In the genomic region with DNA sequence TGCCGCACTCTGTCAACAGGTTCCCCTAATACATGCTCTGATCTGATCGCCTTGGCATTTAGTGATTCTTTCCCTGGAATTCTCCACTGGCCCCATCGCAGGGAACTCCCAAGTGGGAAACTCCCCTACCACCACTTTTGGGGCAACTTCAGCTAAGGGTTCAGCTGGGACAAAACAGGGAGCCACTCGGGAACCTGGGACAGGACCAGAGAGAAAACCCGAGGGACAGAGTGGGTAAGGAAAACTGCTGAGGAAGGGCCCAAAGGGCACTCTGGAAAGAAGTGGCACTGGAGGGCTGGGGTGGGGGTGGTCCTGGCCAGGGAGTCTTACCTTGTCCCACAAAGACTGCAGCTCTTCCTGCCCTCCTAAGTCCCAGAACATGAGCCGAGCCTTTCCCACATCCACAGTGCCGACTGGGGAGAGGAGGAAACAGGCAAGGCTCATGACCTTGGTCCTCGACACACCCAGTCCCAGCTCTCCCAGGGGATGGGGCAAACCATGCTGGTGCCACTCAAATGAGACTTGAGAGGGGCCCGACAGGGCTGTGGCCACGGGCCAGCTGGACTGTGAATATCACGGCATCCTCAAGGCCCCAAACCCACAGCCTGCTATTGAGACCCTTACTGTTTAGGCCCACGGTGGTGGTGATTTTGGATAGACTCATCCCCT, we compare ENCODE assay signal across 9 cellular contexts. TPM values are rescaled to one million over a fixed set of nuclear protein-coding genes. Genes with fewer than 3 reads are reported as not detected.
DNase-seq lines count a peak whose midpoint lies in the region; ATAC-seq and TF ChIP-seq lines count a peak whose summit lies in the region.
"Had no signal": no experiment of that assay in that cellular context is flagged by ENCODE, and none has a peak within 500 bp of the region (broad histone marks: within the 10 kb centered on the region; RNA-seq: fewer than 3 reads in every experiment).

No MANE protein-coding gene starts in this region.

- DNase-seq in CD4-positive, CD25-positive, alpha-beta regulatory T cell = no peak
- DNase-seq in Karpas-422 (no peak), dorsolateral prefrontal cortex (peak in 1 of 10 donors; percentile 20), neural progenitor cell (ENCODE audit: low spot score) (no peak), DMS 273 treated with DMSO at 0.1 percent for 48 hours (lab: John Stamatoyannopoulos, UW) (no peak), NOMO-1 treated with dmso at 0.1 percent for 144 hours (lab: John Stamatoyannopoulos, UW; ENCODE audit: unreplicated experiment) (no peak), GOT3 (lab: John Stamatoyannopoulos, UW) (no peak)
- DNase-seq: NCI-H2081 treated with DMSO at 0.1 percent for 48 hours had no signal

- H3K36me3 ChIP-seq in CD4-positive, CD25-positive, alpha-beta regulatory T cell (ENCODE audit: control insufficient read depth, insufficient read depth, low read length) = peaks cover 38% of the 10 kb centered on the region
- H3K36me3 ChIP-seq in Karpas-422 (ENCODE audit: insufficient read depth, low read length) (peaks cover 21% of the 10 kb centered on the region), neural progenitor cell (peaks cover 5% of the 10 kb centered on the region)

- peaks cover 14% of the 10 kb centered on the region for H3K36me3 Mint-ChIP-seq in CD4-positive, CD25-positive, alpha-beta regulatory T cell
- peaks cover 22% of the 10 kb centered on the region for H3K36me3 Mint-ChIP-seq in neural progenitor cell

- H3K9me3 ChIP-seq in CD4-positive, CD25-positive, alpha-beta regulatory T cell (ENCODE audit: control insufficient read depth in 2 of 2, low read length in 2 of 2) = no peaks in the 10 kb centered on the region
- H3K9me3 ChIP-seq in Karpas-422 (ENCODE audit: low read length) = no peaks in the 10 kb centered on the region
- H3K9me3 ChIP-seq in neural progenitor cell (ENCODE audit: low read depth) = no peaks in the 10 kb centered on the region

- peak overlapping the region; percentile 87 to 94 (median 92) for H3K4me3 Mint-ChIP-seq in CD4-positive, CD25-positive, alpha-beta regulatory T cell
- peak overlapping the region; percentile 92 for H3K4me3 Mint-ChIP-seq in neural progenitor cell

- H3K9me3 Mint-ChIP-seq in CD4-positive, CD25-positive, alpha-beta regulatory T cell = no peaks in the 10 kb centered on the region
- H3K9me3 Mint-ChIP-seq in neural progenitor cell = no peaks in the 10 kb centered on the region

- no peaks in the 10 kb centered on the region for H3K27me3 Mint-ChIP-seq in CD4-positive, CD25-positive, alpha-beta regulatory T cell
- H3K27me3 Mint-ChIP-seq in neural progenitor cell (ENCODE audit: insufficient read depth, low read depth) = peaks cover 5% of the 10 kb centered on the region

- peak overlapping the region; percentile 94 for H3K4me2 ChIP-seq in Karpas-422 (ENCODE audit: low read depth, low read length, poor library complexity, severe bottlenecking)
- peak overlapping the region; percentile 100 for H3K4me2 ChIP-seq in neural progenitor cell

- peaks cover 35% of the 10 kb centered on the region for H3K4me1 ChIP-seq in CD4-positive, CD25-positive, alpha-beta regulatory T cell (ENCODE audit: control insufficient read depth, insufficient read depth, low read length, poor library complexity, severe bottlenecking)
- H3K4me1 ChIP-seq in Karpas-422 (ENCODE audit: low read length) (peaks cover 20% of the 10 kb centered on the region), neural progenitor cell (peaks cover 6% of the 10 kb centered on the region)

- H3K79me2 ChIP-seq in Karpas-422 (ENCODE audit: low read length) (peaks cover 49% of the 10 kb centered on the region), neural progenitor cell (ENCODE audit: low read depth) (peaks cover 52% of the 10 kb centered on the region)

- H4K20me1 ChIP-seq in Karpas-422 (ENCODE audit: insufficient read depth, low read depth, low read length) (peaks cover 13% of the 10 kb centered on the region; the same call in 1 of the 2 replicates), neural progenitor cell (ENCODE audit: low read depth) (peaks cover 22% of the 10 kb centered on the region)

- peak overlapping the region; percentile 87 to 97 (median 91) for H3K27ac Mint-ChIP-seq in CD4-positive, CD25-positive, alpha-beta regulatory T cell
- H3K27ac Mint-ChIP-seq in neural progenitor cell = no peak overlapping the region

- H3K4me1 Mint-ChIP-seq in CD4-positive, CD25-positive, alpha-beta regulatory T cell = peaks cover 12 to 46% (median 20%) of the 10 kb centered on the region in 4 donors
- peaks cover 22% of the 10 kb centered on the region for H3K4me1 Mint-ChIP-seq in neural progenitor cell

- no peaks in the 10 kb centered on the region for H3K9me2 ChIP-seq in Karpas-422 (replicated peaks; ENCODE audit: insufficient read depth, low read length)

- H3K27ac ChIP-seq in CD4-positive, CD25-positive, alpha-beta regulatory T cell (ENCODE audit: insufficient read depth, low read length, poor library complexity, severe bottlenecking) = peak overlapping the region; percentile 82
- H3K27ac ChIP-seq in Karpas-422 (ENCODE audit: low read length) (no peak overlapping the region), dorsolateral prefrontal cortex (peak overlapping the region in 10 of 59 donors; percentile 80 to 94 (median 88)), neural progenitor cell (no peak overlapping the region)

- H2AFZ ChIP-seq in Karpas-422 (ENCODE audit: low read length) (no peak overlapping the region), neural progenitor cell (replicated peaks) (no peak overlapping the region)

- intact Hi-C loops in dorsolateral prefrontal cortex (cut with DNase I) = loop anchor here (2.0 to 10.0 kb wide), 5 partner anchors 35 to 356 kb away; a partner anchor contains a TSS

- H3K27me3 ChIP-seq in CD4-positive, CD25-positive, alpha-beta regulatory T cell (ENCODE audit: control insufficient read depth, insufficient read depth, low read length) = no peaks in the 10 kb centered on the region
- H3K27me3 ChIP-seq in Karpas-422 (ENCODE audit: low read length) = no peaks in the 10 kb centered on the region
- H3K27me3 ChIP-seq in dorsolateral prefrontal cortex = no peaks in the 10 kb centered on the region
- no peaks in the 10 kb centered on the region for H3K27me3 ChIP-seq in neural progenitor cell

- no peaks in the 10 kb centered on the region for H3F3A ChIP-seq in neural progenitor cell (ENCODE audit: low read depth)

- TF ChIP-seq CTCF in dorsolateral prefrontal cortex (IDR thresholded peaks at IDR 0.05 in 54 of 56, conservative IDR thresholded peaks at IDR 0.05 in 2 of 56; ENCODE audit: low read depth in 1 of 56, partially characterized antibody in 56 of 56) = no peak
- no peak for TF ChIP-seq CTCF in neural progenitor cell (IDR thresholded peaks at IDR 0.05)

- ATAC-seq in CD4-positive, CD25-positive, alpha-beta regulatory T cell (ENCODE audit: low read depth in 2 of 2) = no peak
- ATAC-seq in GM21423 (IDR thresholded peaks at IDR 0.05; ENCODE audit: unreplicated experiment) = no peak

- H3K9ac ChIP-seq in Karpas-422 (ENCODE audit: low read length) (peak overlapping the region; percentile 94), neural progenitor cell (no peak overlapping the region)

- H3K4me3 ChIP-seq in CD4-positive, CD25-positive, alpha-beta regulatory T cell (ENCODE audit: low read depth, low read length) = peak overlapping the region; percentile 59
- H3K4me3 ChIP-seq in Karpas-422 (ENCODE audit: low read length) (peak overlapping the region; percentile 97), dorsolateral prefrontal cortex (peak overlapping the region in 53 of 59 donors; percentile 72 to 100 (median 94)), neural progenitor cell (peak overlapping the region; percentile 79)

RNA-seq across cellular contexts. Expression of a gene that starts 1.6 kb away (rescaled TPM):
- 51.6 TPM for total RNA-seq in CD4-positive, CD25-positive, alpha-beta regulatory T cell
- 10 to 100 TPM; 56.6 to 65.7 (median 63.1) TPM for polyA plus RNA-seq in CD4-positive, CD25-positive, alpha-beta regulatory T cell
- 15.1 and 30.2 TPM in 2 replicates for total RNA-seq in Karpas-422 (2014; rRNA removed; shearing (Covaris generic); ENCODE audit: low replicate concordance)
- total RNA-seq in dorsolateral prefrontal cortex = 10 to 100 TPM; 37.8 to 65.5 (median 48.4) TPM
- 18.3 and 32.6 TPM in 2 replicates for total RNA-seq in neural progenitor cell (ENCODE audit: low replicate concordance)

RNA-seq across cellular contexts. Expression of a gene that starts 1.7 kb away (rescaled TPM):
- 51.5 TPM for total RNA-seq in CD4-positive, CD25-positive, alpha-beta regulatory T cell
- polyA plus RNA-seq in CD4-positive, CD25-positive, alpha-beta regulatory T cell = 10 to 100 TPM; 34.0 to 43.2 (median 40.3) TPM
- 12.2 and 33.6 TPM in 2 replicates for total RNA-seq in Karpas-422 (2014; rRNA removed; shearing (Covaris generic); ENCODE audit: low replicate concordance)
- total RNA-seq in dorsolateral prefrontal cortex (10 to 100 TPM; 18.4 to 46.9 (median 28.4) TPM), neural progenitor cell (ENCODE audit: low replicate concordance) (8.2 and 26.8 TPM in 2 replicates)

RNA-seq across cellular contexts. Expression of a gene that starts 9.7 kb away (rescaled TPM):
- not detected for total RNA-seq in CD4-positive, CD25-positive, alpha-beta regulatory T cell
- polyA plus RNA-seq in CD4-positive, CD25-positive, alpha-beta regulatory T cell = not detected
- total RNA-seq in Karpas-422 (2014; rRNA removed; shearing (Covaris generic); ENCODE audit: low replicate concordance) = 2.5 and 4.6 TPM in 2 replicates
- total RNA-seq in dorsolateral prefrontal cortex (10 to 100 TPM in 54 of 120 experiments, 1 to 10 TPM in 59, under 1 TPM in 3, not detected in 4; 0.70 to 53.7 (median 9.1) TPM), neural progenitor cell (ENCODE audit: low replicate concordance) (0.25 TPM in 1 of 2 replicates, not detected in the other)

RNA-seq across cellular contexts. Expression of a gene that starts 30.3 kb away (rescaled TPM):
- 237 TPM for total RNA-seq in CD4-positive, CD25-positive, alpha-beta regulatory T cell
- polyA plus RNA-seq in CD4-positive, CD25-positive, alpha-beta regulatory T cell = 100 to 1,000 TPM; 338 to 547 (median 430) TPM
- 3.4 and 9.8 TPM in 2 replicates for total RNA-seq in Karpas-422 (2014; rRNA removed; shearing (Covaris generic); ENCODE audit: low replicate concordance)
- total RNA-seq in dorsolateral prefrontal cortex (10 to 100 TPM in 115 of 120 experiments, 1 to 10 TPM in 5; 7.8 to 33.9 (median 16.9) TPM), neural progenitor cell (ENCODE audit: low replicate concordance) (0.47 and 10.9 TPM in 2 replicates)

RNA-seq across cellular contexts. Expression of a gene that starts 33.4 kb away (rescaled TPM):
- 110 TPM for total RNA-seq in CD4-positive, CD25-positive, alpha-beta regulatory T cell
- polyA plus RNA-seq in CD4-positive, CD25-positive, alpha-beta regulatory T cell = 1 to 10 TPM; 2.9 to 7.7 (median 4.5) TPM
- total RNA-seq in Karpas-422 (2014; rRNA removed; shearing (Covaris generic); ENCODE audit: low replicate concordance) = 18.6 and 37.9 TPM in 2 replicates
- total RNA-seq in dorsolateral prefrontal cortex (10 to 100 TPM; 15.1 to 78.0 (median 33.5) TPM), neural progenitor cell (ENCODE audit: low replicate concordance) (12.0 and 58.0 TPM in 2 replicates)
